22 cellular contexts compared by ENCODE assay signal in the genomic region with DNA sequence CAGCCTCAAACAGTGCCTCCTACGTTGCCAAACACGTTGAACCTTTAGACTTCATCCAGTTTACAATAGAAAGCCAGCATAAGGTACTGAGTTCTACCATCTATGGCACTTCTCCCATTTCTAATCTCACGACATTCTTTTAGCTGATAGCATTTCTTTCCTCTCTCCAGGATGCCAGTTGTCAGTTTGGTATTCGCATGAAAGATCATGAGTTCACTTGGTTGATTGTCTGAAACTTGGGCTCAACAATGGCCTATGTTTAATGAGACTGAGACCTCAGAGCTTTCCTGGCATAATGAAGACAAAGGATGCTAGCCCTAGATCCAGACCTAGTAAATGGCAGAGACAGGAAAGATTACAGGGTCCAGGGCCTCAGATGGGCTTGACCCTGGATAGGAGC.
"Had no signal": no experiment of that assay in that cellular context is flagged by ENCODE, and none has a peak within 500 bp of the region (broad histone marks: within the 10 kb centered on the region; RNA-seq: fewer than 3 reads in every experiment).

No MANE protein-coding gene starts in this region.

- H3K27me3 Mint-ChIP-seq: activated naive CD8-positive, alpha-beta T cell; natural killer cell treated with Interleukin-12 subunit alpha and Interleukin-12 subunit beta and Interleukin-15 and Interleukin-18, amount 100 ng/mL, for 72 hours; stimulated activated memory B cell treated with anti-CD40 and anti-IgM and Interleukin-4, amounts not matched to agents 10 μg/mL and 1 μg/mL and 100 μg/mL, for 72 hours had no signal

- H2AFZ ChIP-seq: hepatocyte had no signal

- H3K4me2 ChIP-seq: hepatocyte had no signal

- ATAC-seq: activated CD8-positive, alpha-beta T cell treated with anti-CD3 and anti-CD28 coated beads, Interleukin-2, amount 10 ng/mL, durations not matched to agents 7 days and 5 days; left lung; natural killer cell treated with Interleukin-12 subunit alpha and Interleukin-12 subunit beta and Interleukin-15 and Interleukin-18, amount 100 ng/mL, for 72 hours; sciatic nerve; stimulated activated memory B cell treated with anti-CD40 and anti-IgM and Interleukin-4, amounts not matched to agents 10 μg/mL and 1 μg/mL and 100 μg/mL, for 72 hours had no signal

- DNase-seq: activated CD4-positive, alpha-beta T cell treated with anti-CD3 and anti-CD28 coated beads for 1 hour; activated CD4-positive, alpha-beta T cell treated with anti-CD3 and anti-CD28 coated beads, Interleukin-2, amount 50 U/mL, for 1 hour; activated CD8-positive, alpha-beta T cell treated with anti-CD3 and anti-CD28 coated beads, Interleukin-2, amount 10 ng/mL, durations not matched to agents 7 days and 5 days; activated T-cell treated with anti-CD3 and anti-CD28 coated beads, Interleukin-2, amount 50 U/mL, for 1 hour; foreskin fibroblast; kidney glomerular epithelial cell; left lung; midbrain; occipital lobe; posterior cingulate gyrus; small intestine; T-helper 1 cell; trophoblast cell; uterus; WERI-Rb-1 had no signal

- H3K79me2 ChIP-seq: hepatocyte had no signal

- H3K27ac ChIP-seq: coronary artery, hepatocyte, left lung, uterus, WERI-Rb-1 had no signal

- H3K4me1 ChIP-seq: uterus had no signal

- H3K4me3 Mint-ChIP-seq: activated CD8-positive, alpha-beta T cell treated with anti-CD3 and anti-CD28 coated beads, Interleukin-2, amount 10 ng/mL, durations not matched to agents 7 days and 5 days; activated naive CD8-positive, alpha-beta T cell; natural killer cell treated with Interleukin-12 subunit alpha and Interleukin-12 subunit beta and Interleukin-15 and Interleukin-18, amount 100 ng/mL, for 72 hours; stimulated activated memory B cell treated with anti-CD40 and anti-IgM and Interleukin-4, amounts not matched to agents 10 μg/mL and 1 μg/mL and 100 μg/mL, for 72 hours had no signal

- H3K4me3 ChIP-seq: coronary artery, hepatocyte, left lung, lung, uterus had no signal

- H3K27me3 ChIP-seq: hepatocyte, left lung, uterus had no signal

- H3K27ac Mint-ChIP-seq: activated CD8-positive, alpha-beta T cell treated with anti-CD3 and anti-CD28 coated beads, Interleukin-2, amount 10 ng/mL, durations not matched to agents 7 days and 5 days; activated naive CD8-positive, alpha-beta T cell; natural killer cell treated with Interleukin-12 subunit alpha and Interleukin-12 subunit beta and Interleukin-15 and Interleukin-18, amount 100 ng/mL, for 72 hours; stimulated activated memory B cell treated with anti-CD40 and anti-IgM and Interleukin-4, amounts not matched to agents 10 μg/mL and 1 μg/mL and 100 μg/mL, for 72 hours had no signal

- H3K36me3 ChIP-seq: left lung, uterus, WERI-Rb-1 had no signal
